In genomic region chr13:113417008-113417735, GRCh38 we compare ENCODE assay signal across 20 cellular contexts. TPM values are rescaled to one million over a fixed set of nuclear protein-coding genes. Genes with fewer than 3 reads are reported as not detected.
A peak's percentile ranks its signal among the peaks of the same experiment; 100 is the strongest.
DNase-seq lines count a peak whose midpoint lies in the region; ATAC-seq and TF ChIP-seq lines count a peak whose summit lies in the region.
"Had no signal": no experiment of that assay in that cellular context is flagged by ENCODE, and none has a peak within 500 bp of the region (broad histone marks: within the 10 kb centered on the region; RNA-seq: fewer than 3 reads in every experiment).

No MANE protein-coding gene starts in this region.

- H3K4me1 ChIP-seq in RWPE2 (ENCODE audit: insufficient read depth, poor library complexity, severe bottlenecking) (no peaks in the 10 kb centered on the region), heart right ventricle (peaks cover 0 to 21% (median 10%) of the 10 kb centered on the region in 9 donors)

- H3K4me1 Mint-ChIP-seq in progenitor cell of endocrine pancreas (ENCODE audit: low read depth): peaks cover 7% of the 10 kb centered on the region
- H3K4me1 Mint-ChIP-seq in immature natural killer cell: no peaks in the 10 kb centered on the region

- intact Hi-C loops in heart right ventricle (cut with DNase I): no loop called here

- H3K27ac ChIP-seq in RWPE2 (ENCODE audit: poor library complexity, severe bottlenecking) (no peak overlapping the region), heart right ventricle (peak overlapping the region in 3 of 10 donors; percentile 18 to 43 (median 25))
- H3K27ac ChIP-seq: C4-2B had no signal

- DNase-seq in NCI-H748 (lab: John Stamatoyannopoulos, UW; ENCODE audit: unreplicated experiment) (peak; percentile 17), NCI-H748 treated with DMSO at 0.1 percent for 48 hours (lab: John Stamatoyannopoulos, UW) (no peak), RWPE2 (ENCODE audit: low spot score) (peak; percentile 50), heart right ventricle (no peak), progenitor cell of endocrine pancreas (ENCODE audit: low spot score, unreplicated experiment) (no peak), immature natural killer cell (no peak), superior temporal gyrus (ENCODE audit: extremely low spot score) (no peak), occipital lobe (lab: John Stamatoyannopoulos, UW) (no peak)
- DNase-seq: 8988T; DMS153; NCI-H1092; NCI-H1694; NCI-H2107; NCI-H226; NCI-H526; NK-92 treated with Interleukin-12 subunit alpha and Interleukin-12 subunit beta, amount 100 ng/mL, for 24 hours; OCI-M1 had no signal

- H3K27ac Mint-ChIP-seq in progenitor cell of endocrine pancreas (peak overlapping the region; percentile 71), immature natural killer cell (no peak overlapping the region)

- WGBS in heart right ventricle, 2 donors: 70 to 71% methylated on average over 27 of the region's 27 CpGs

- ATAC-seq in RWPE2 (ENCODE audit: low read depth) (no peak), heart right ventricle (peak in 6 of 8 donors; percentile 1 to 14 (median 5))
- ATAC-seq: GM12878, HCT116 had no signal

- H3K9me3 ChIP-seq in RWPE2 (ENCODE audit: severe bottlenecking): no peaks in the 10 kb centered on the region
- no peaks in the 10 kb centered on the region for H3K9me3 ChIP-seq in heart right ventricle

- no peaks in the 10 kb centered on the region for H3K27me3 Mint-ChIP-seq in progenitor cell of endocrine pancreas
- peaks cover 0 to 5% (median 3%) of the 10 kb centered on the region in 3 donors for H3K27me3 Mint-ChIP-seq in immature natural killer cell (ENCODE audit: low read depth in 3 of 3)

- H3K27me3 ChIP-seq in RWPE2 (ENCODE audit: insufficient read depth, poor library complexity, severe bottlenecking) (no peaks in the 10 kb centered on the region), heart right ventricle (no peaks in the 10 kb centered on the region)

- TF ChIP-seq CTCF in RWPE2 (IDR thresholded peaks at IDR 0.05; ENCODE audit: poor library complexity, severe bottlenecking) (no peak), heart right ventricle (IDR thresholded peaks at IDR 0.05) (no peak), progenitor cell of endocrine pancreas (IDR thresholded peaks at IDR 0.05; ENCODE audit: unreplicated experiment) (no peak)

- no peak overlapping the region for H3K4me3 ChIP-seq in RWPE2 (ENCODE audit: severe bottlenecking)
- no peak overlapping the region for H3K4me3 ChIP-seq in heart right ventricle
- H3K4me3 ChIP-seq: GM12878 had no signal

- no peaks in the 10 kb centered on the region for H3K9me3 Mint-ChIP-seq in progenitor cell of endocrine pancreas (ENCODE audit: low read depth)
- peaks cover 0 to 4% (median 0%) of the 10 kb centered on the region in 6 donors for H3K9me3 Mint-ChIP-seq in immature natural killer cell

- H3K36me3 Mint-ChIP-seq in progenitor cell of endocrine pancreas (ENCODE audit: insufficient read depth): peaks cover 15% of the 10 kb centered on the region
- H3K36me3 Mint-ChIP-seq in immature natural killer cell: peaks cover 0 to 5% (median 0%) of the 10 kb centered on the region in 3 donors

- H3K4me3 Mint-ChIP-seq in progenitor cell of endocrine pancreas (ENCODE audit: low read depth) (no peak overlapping the region), immature natural killer cell (no peak overlapping the region)

- H3K36me3 ChIP-seq in RWPE2 (ENCODE audit: low read depth) (no peaks in the 10 kb centered on the region), heart right ventricle (peaks cover 0 to 25% (median 3%) of the 10 kb centered on the region in 9 donors)

RNA-seq across cellular contexts. Expression of gene ADPRHL1, which starts 36.1 kb away (rescaled TPM):
- total RNA-seq in heart right ventricle (100 to 1,000 TPM; 381 to 939 (median 762) TPM), progenitor cell of endocrine pancreas (5.2 and 6.8 TPM in 2 replicates), occipital lobe (0.62 TPM)
- polyA plus RNA-seq in heart right ventricle (100 to 1,000 TPM; 163 to 192 TPM), immature natural killer cell (under 1 TPM in 2 of 3 donors, not detected in 1; 0.14 to 0.36 TPM)

RNA-seq across cellular contexts. Expression of gene GRTP1, which starts 53.2 kb away (rescaled TPM):
- total RNA-seq in heart right ventricle (1 to 10 TPM in 3 of 10 donors, under 1 TPM in 7; 0.30 to 1.8 (median 0.78) TPM), progenitor cell of endocrine pancreas (22.6 and 26.1 TPM in 2 replicates), occipital lobe (1.6 TPM)
- polyA plus RNA-seq in heart right ventricle (1 to 10 TPM; 1.9 to 3.2 TPM), immature natural killer cell (under 1 TPM in 1 of 3 donors, not detected in 2; 0.17 TPM)

Comparison
In these comparisons a context has a peak if more than half of its experiments do, and no peak if none do; other contexts are left out.
1. DNase-seq: peak in NCI-H748 (single experiment) and RWPE2 (single experiment); none in NCI-H748 treated with DMSO at 0.1 percent for 48 hours (single experiment), heart right ventricle (0 of 2), progenitor cell of endocrine pancreas (single experiment), immature natural killer cell (0 of 3), superior temporal gyrus (single experiment) and occipital lobe (single experiment).
2. RNA of gene ADPRHL1, which starts 36.1 kb away (total RNA-seq): 381 to 939 TPM in heart right ventricle; 5.2 to 6.8 TPM in progenitor cell of endocrine pancreas and 0.62 TPM in occipital lobe (single experiment); every median in the first group is over 10 times any median in the second.